Comparison of ENCODE assay signal across 20 cellular contexts in the genomic region with DNA sequence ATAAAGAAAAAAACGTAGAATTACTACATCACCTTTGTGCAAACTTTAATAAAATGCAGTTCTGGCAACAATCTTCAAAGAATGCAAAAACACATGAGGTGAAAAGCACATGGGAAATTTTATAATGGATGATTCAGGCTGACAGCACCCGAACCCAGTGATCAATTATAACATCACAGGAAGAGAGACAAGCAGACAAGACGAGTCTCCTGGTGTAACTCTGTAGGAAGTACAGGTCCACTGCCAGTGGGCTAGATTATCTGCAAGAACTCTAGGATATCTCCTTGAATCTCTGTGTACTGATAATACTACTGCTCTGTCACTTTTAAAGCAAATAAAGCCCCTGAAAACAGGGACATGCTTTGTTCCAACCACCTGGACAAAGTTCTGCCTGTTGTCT. TPM values are rescaled to one million over a fixed set of nuclear protein-coding genes. Genes with fewer than 3 reads are reported as not detected.
DNase-seq lines count a peak whose midpoint lies in the region; ATAC-seq and TF ChIP-seq lines count a peak whose summit lies in the region.
"Had no signal": no experiment of that assay in that cellular context is flagged by ENCODE, and none has a peak within 500 bp of the region (broad histone marks: within the 10 kb centered on the region; RNA-seq: fewer than 3 reads in every experiment).

No MANE protein-coding gene starts in this region.

- ATAC-seq in RWPE2 (ENCODE audit: low read depth) (peak; percentile 58), foreskin keratinocyte (peak; percentile 78)
- ATAC-seq in stimulated activated effector memory CD8-positive, alpha-beta T cell treated with anti-CD3 and anti-CD28 coated beads, Interleukin-12 subunit alpha, Interleukin-12 subunit beta, amount 100 ng/mL, for 72 hours, result peak; percentile 32

- TF ChIP-seq CTCF in RWPE2 (IDR thresholded peaks at IDR 0.05; ENCODE audit: poor library complexity, severe bottlenecking), result no peak
- TF ChIP-seq CTCF in foreskin keratinocyte (conservative IDR thresholded peaks at IDR 0.05), result no peak
- no peak for TF ChIP-seq CTCF in WERI-Rb-1 (IDR thresholded peaks at IDR 0.05; ENCODE audit: low read depth, low read length)
- TF ChIP-seq CTCF in mesothelial cell of epicardium (IDR thresholded peaks at IDR 0.05; ENCODE audit: unreplicated experiment), result no peak

- H3K4me1 Mint-ChIP-seq in stimulated activated effector memory CD8-positive, alpha-beta T cell treated with anti-CD3 and anti-CD28 coated beads, Interleukin-12 subunit alpha, Interleukin-12 subunit beta, amount 100 ng/mL, for 72 hours, result peaks cover 7% of the 10 kb centered on the region
- H3K4me1 Mint-ChIP-seq in mesothelial cell of epicardium, result peaks cover 5% of the 10 kb centered on the region

- peak overlapping the region; percentile 6 for H3K4me3 Mint-ChIP-seq in stimulated activated effector memory CD8-positive, alpha-beta T cell treated with anti-CD3 and anti-CD28 coated beads, Interleukin-12 subunit alpha, Interleukin-12 subunit beta, amount 100 ng/mL, for 72 hours
- no peak overlapping the region for H3K4me3 Mint-ChIP-seq in mesothelial cell of epicardium
- H3K4me3 Mint-ChIP-seq: neural progenitor cell had no signal

- H3K36me3 ChIP-seq in RWPE2 (ENCODE audit: low read depth), result no peaks in the 10 kb centered on the region
- H3K36me3 ChIP-seq in WERI-Rb-1, result no peaks in the 10 kb centered on the region
- H3K36me3 ChIP-seq: adrenal gland, neural progenitor cell, sigmoid colon, uterus had no signal

- peak overlapping the region; percentile 85 for H3K27ac Mint-ChIP-seq in stimulated activated effector memory CD8-positive, alpha-beta T cell treated with anti-CD3 and anti-CD28 coated beads, Interleukin-12 subunit alpha, Interleukin-12 subunit beta, amount 100 ng/mL, for 72 hours
- H3K27ac Mint-ChIP-seq in mesothelial cell of epicardium, result no peak overlapping the region
- H3K27ac Mint-ChIP-seq: CD4-positive, alpha-beta memory T cell had no signal

- H3K27me3 Mint-ChIP-seq in mesothelial cell of epicardium (ENCODE audit: low read depth), result no peaks in the 10 kb centered on the region
- H3K27me3 Mint-ChIP-seq: CD4-positive, alpha-beta memory T cell had no signal

- peaks cover 6% of the 10 kb centered on the region for H3K36me3 Mint-ChIP-seq in stimulated activated effector memory CD8-positive, alpha-beta T cell treated with anti-CD3 and anti-CD28 coated beads, Interleukin-12 subunit alpha, Interleukin-12 subunit beta, amount 100 ng/mL, for 72 hours
- H3K36me3 Mint-ChIP-seq in mesothelial cell of epicardium, result no peaks in the 10 kb centered on the region
- H3K36me3 Mint-ChIP-seq: CD4-positive, alpha-beta memory T cell; neural progenitor cell had no signal

- H3K9me3 Mint-ChIP-seq in stimulated activated effector memory CD8-positive, alpha-beta T cell treated with anti-CD3 and anti-CD28 coated beads, Interleukin-12 subunit alpha, Interleukin-12 subunit beta, amount 100 ng/mL, for 72 hours, result no peaks in the 10 kb centered on the region
- peaks cover 25% of the 10 kb centered on the region for H3K9me3 Mint-ChIP-seq in mesothelial cell of epicardium
- H3K9me3 Mint-ChIP-seq: activated T-cell treated with anti-CD3 and anti-CD28 coated beads, Interleukin-2, amount 50 U/mL, for 72 hours; CD4-positive, alpha-beta memory T cell; neural progenitor cell had no signal

- H3K9me3 ChIP-seq in RWPE2 (ENCODE audit: severe bottlenecking) (no peaks in the 10 kb centered on the region), WERI-Rb-1 (ENCODE audit: severe bottlenecking) (no peaks in the 10 kb centered on the region)
- H3K9me3 ChIP-seq: adrenal gland, sigmoid colon, uterus had no signal

- peak; percentile 23 for DNase-seq in NCI-H748 (lab: John Stamatoyannopoulos, UW; ENCODE audit: unreplicated experiment)
- no peak for DNase-seq in NCI-H748 treated with DMSO at 0.1 percent for 48 hours (lab: John Stamatoyannopoulos, UW)
- DNase-seq in RWPE2 (ENCODE audit: low spot score), result no peak
- DNase-seq in foreskin keratinocyte, result peak; percentile 26 to 56
- no peak for DNase-seq in stimulated activated effector memory CD8-positive, alpha-beta T cell treated with anti-CD3 and anti-CD28 coated beads, Interleukin-12 subunit alpha, Interleukin-12 subunit beta, amount 100 ng/mL, for 72 hours (ENCODE audit: low spot score in 2 of 2)
- no peak for DNase-seq in activated naive CD4-positive, alpha-beta T cell treated with anti-CD3 and anti-CD28 coated beads, Interleukin-2, amount 50 U/mL, for 16 hours
- no peak for DNase-seq in WERI-Rb-1
- DNase-seq in mesothelial cell of epicardium (ENCODE audit: low spot score in 2 of 2, unreplicated experiment in 2 of 2), result no peak
- DNase-seq: activated CD4-positive, alpha-beta T cell treated with anti-CD3 and anti-CD28 coated beads, Interleukin-2, amount 50 U/mL, for 4 hours; CD4-positive, alpha-beta memory T cell; stimulated activated naive CD4-positive, alpha-beta T cell treated with Interleukin-2 at 50 U/mL for 16 hours had no signal

- H3K4me3 ChIP-seq in RWPE2 (ENCODE audit: severe bottlenecking) (no peak overlapping the region), WERI-Rb-1 (ENCODE audit: low read depth, low read length) (no peak overlapping the region)
- H3K4me3 ChIP-seq: adrenal gland, dorsolateral prefrontal cortex, neural progenitor cell, sigmoid colon, uterus had no signal

- H3K27me3 ChIP-seq in RWPE2 (ENCODE audit: insufficient read depth, poor library complexity, severe bottlenecking), result no peaks in the 10 kb centered on the region
- no peaks in the 10 kb centered on the region for H3K27me3 ChIP-seq in foreskin keratinocyte
- H3K27me3 ChIP-seq in WERI-Rb-1 (ENCODE audit: insufficient read depth, low read depth, severe bottlenecking), result peaks cover 47% of the 10 kb centered on the region
- H3K27me3 ChIP-seq: neural progenitor cell, sigmoid colon had no signal

- H3K27ac ChIP-seq in RWPE2 (ENCODE audit: poor library complexity, severe bottlenecking) (peak overlapping the region; percentile 81), foreskin keratinocyte (peak overlapping the region; percentile 93), WERI-Rb-1 (no peak overlapping the region)
- H3K27ac ChIP-seq: neural progenitor cell, uterus had no signal

- H3K4me1 ChIP-seq in RWPE2 (ENCODE audit: insufficient read depth, poor library complexity, severe bottlenecking) (peaks cover 20% of the 10 kb centered on the region), foreskin keratinocyte (peaks cover 17% of the 10 kb centered on the region)
- H3K4me1 ChIP-seq: adrenal gland, neural progenitor cell, uterus had no signal

RNA-seq across cellular contexts. Expression of a gene that starts 58.9 kb away (rescaled TPM):
- total RNA-seq in foreskin keratinocyte, result not detected in 2 replicates
- not detected in 2 replicates for polyA plus RNA-seq in foreskin keratinocyte
- not detected in 3 replicates for total RNA-seq in mesothelial cell of epicardium
- total RNA-seq: CD4-positive, alpha-beta memory T cell; fibroblast of villous mesenchyme; lung microvascular endothelial cell; NCI-H460 had no signal
- polyA plus RNA-seq: CD4-positive, alpha-beta memory T cell had no signal

Comparison
In these comparisons a context has a peak if more than half of its experiments do, and no peak if none do; other contexts are left out.
1. DNase-seq: peak in NCI-H748 (single experiment) and foreskin keratinocyte (2 of 2); none in NCI-H748 treated with DMSO at 0.1 percent for 48 hours (single experiment), RWPE2 (single experiment), stimulated activated effector memory CD8-positive, alpha-beta T cell treated with anti-CD3 and anti-CD28 coated beads, Interleukin-12 subunit alpha, Interleukin-12 subunit beta, amount 100 ng/mL, for 72 hours (0 of 2), activated naive CD4-positive, alpha-beta T cell treated with anti-CD3 and anti-CD28 coated beads, Interleukin-2, amount 50 U/mL, for 16 hours (single experiment), WERI-Rb-1 (single experiment) and mesothelial cell of epicardium (0 of 2).
2. Peak in every context shown above with its lines, with median percentiles within 50 percentile points of each other: ATAC-seq.